Comparison of ENCODE assay signal across 1 cellular context in genomic region chr13:25118371-25118770, GRCh38.
TF ChIP-seq lines count a peak whose summit lies in the region.

No MANE protein-coding gene starts in this region.

TF ChIP-seq in GM23338, 12 proteins besides CTCF, POLR2A, EP300 and RAD21 (continued from another document):
- TF ChIP-seq ZNF462 (CRISPR knock-in tag; IDR thresholded peaks at IDR 0.05), result no peak
- TF ChIP-seq ZNF331 (CRISPR knock-in tag; IDR thresholded peaks at IDR 0.05; ENCODE audit: low read depth), result no peak
- no peak for TF ChIP-seq EZH2 (IDR thresholded peaks at IDR 0.05; ENCODE audit: low read depth, unreplicated experiment)
- no peak for TF ChIP-seq JUNB (IDR thresholded peaks at IDR 0.05; ENCODE audit: unreplicated experiment)
- no peak for TF ChIP-seq NANOG (IDR thresholded peaks at IDR 0.05; ENCODE audit: borderline replicate concordance)
- no peak for TF ChIP-seq STAT1 (IDR thresholded peaks at IDR 0.05; ENCODE audit: unreplicated experiment)
- TF ChIP-seq EZH2phosphoT487 (IDR thresholded peaks at IDR 0.05; ENCODE audit: unreplicated experiment), result no peak
